1 cellular context compared by ENCODE assay signal in genomic region chr17:81858967-81859905, GRCh38.
TF ChIP-seq lines count a peak whose summit lies in the region.

No MANE protein-coding gene starts in this region.

TF ChIP-seq in HepG2, 621 proteins besides CTCF, POLR2A, EP300 and RAD21 (continued from another document and continues in another):
- TF ChIP-seq HIVEP1 (CRISPR knock-in tag; IDR thresholded peaks at IDR 0.05) (peak; percentile 78; the same call in 1 of the 2 replicates), MTA1 (CRISPR knock-in tag; IDR thresholded peaks at IDR 0.05; ENCODE audit: borderline replicate concordance) (no peak), GPBP1L1 (CRISPR knock-in tag; IDR thresholded peaks at IDR 0.05) (no peak), MXD3 (CRISPR knock-in tag; IDR thresholded peaks at IDR 0.05) (peak; percentile 15; the same call in 1 of the 2 replicates), ZKSCAN5 (CRISPR knock-in tag; IDR thresholded peaks at IDR 0.05) (no peak), IRF1 (CRISPR knock-in tag; IDR thresholded peaks at IDR 0.05; ENCODE audit: low read depth) (no peak), ARNT2 (CRISPR knock-in tag; IDR thresholded peaks at IDR 0.05; ENCODE audit: low read depth) (no peak), NR2C2 (CRISPR knock-in tag; IDR thresholded peaks at IDR 0.05; ENCODE audit: borderline replicate concordance) (no peak), ZSCAN12 (CRISPR knock-in tag; IDR thresholded peaks at IDR 0.05) (no peak), GLI4 (CRISPR knock-in tag; IDR thresholded peaks at IDR 0.05; ENCODE audit: borderline replicate concordance) (no peak), PRDM4 (CRISPR knock-in tag; IDR thresholded peaks at IDR 0.05; ENCODE audit: borderline replicate concordance) (no peak), ZNF33B (CRISPR knock-in tag; IDR thresholded peaks at IDR 0.05) (no peak), CAMTA2 (CRISPR knock-in tag; IDR thresholded peaks at IDR 0.05; ENCODE audit: borderline replicate concordance) (0 out of 2 replicates have a peak, but pooled peaks have one; percentile 36), KMT2A (CRISPR knock-in tag; IDR thresholded peaks at IDR 0.05) (0 out of 2 replicates have a peak, but pooled peaks have one; percentile 52), PRPF4 (IDR thresholded peaks at IDR 0.05; ENCODE audit: low read depth, low read length, poor library complexity, severe bottlenecking) (no peak), ZNF224 (CRISPR knock-in tag; IDR thresholded peaks at IDR 0.05) (no peak), ZNF768 (CRISPR knock-in tag; IDR thresholded peaks at IDR 0.05) (no peak), ZNF281 (CRISPR knock-in tag; IDR thresholded peaks at IDR 0.05; ENCODE audit: borderline replicate concordance) (no peak), ZFP1 (CRISPR knock-in tag; IDR thresholded peaks at IDR 0.05) (no peak), ZNF766 (CRISPR knock-in tag; IDR thresholded peaks at IDR 0.05; ENCODE audit: borderline replicate concordance) (no peak), THAP7 (CRISPR knock-in tag; IDR thresholded peaks at IDR 0.05) (no peak), ZBTB37 (CRISPR knock-in tag; IDR thresholded peaks at IDR 0.05) (no peak), ZBTB43 (CRISPR knock-in tag; conservative IDR thresholded peaks at IDR 0.05) (no peak), ZNF749 (CRISPR knock-in tag; IDR thresholded peaks at IDR 0.05; ENCODE audit: borderline replicate concordance) (no peak), ELK4 (CRISPR knock-in tag; IDR thresholded peaks at IDR 0.05; ENCODE audit: borderline replicate concordance) (no peak), PATZ1 (CRISPR knock-in tag; IDR thresholded peaks at IDR 0.05) (no peak), ZSCAN9 (CRISPR knock-in tag; IDR thresholded peaks at IDR 0.05; ENCODE audit: borderline replicate concordance) (no peak), PLRG1 (conservative IDR thresholded peaks at IDR 0.05) (no peak), CEBPB (IDR thresholded peaks at IDR 0.05; ENCODE audit: borderline replicate concordance, low read depth, low read length) (peak; percentile 33; the same call in 1 of the 2 replicates), ZNF446 (CRISPR knock-in tag; IDR thresholded peaks at IDR 0.05) (no peak), JUNB (CRISPR knock-in tag; IDR thresholded peaks at IDR 0.05; ENCODE audit: borderline replicate concordance) (no peak), RXRA (CRISPR knock-in tag; IDR thresholded peaks at IDR 0.05) (no peak), YEATS4 (CRISPR knock-in tag; IDR thresholded peaks at IDR 0.05; ENCODE audit: borderline replicate concordance) (no peak), FOSL2 (CRISPR knock-in tag; IDR thresholded peaks at IDR 0.05) (no peak), GTF3A (CRISPR knock-in tag; conservative IDR thresholded peaks at IDR 0.05) (no peak), THAP8 (CRISPR knock-in tag; IDR thresholded peaks at IDR 0.05; ENCODE audit: borderline replicate concordance) (no peak), ZNF691 (CRISPR knock-in tag; IDR thresholded peaks at IDR 0.05; ENCODE audit: borderline replicate concordance, low read depth) (0 out of 2 replicates have a peak, but pooled peaks have one; percentile 4), ZNF160 (CRISPR knock-in tag; IDR thresholded peaks at IDR 0.05) (peak; percentile 25; the same call in 1 of the 2 replicates)
